Comparison of ENCODE assay signal across 8 cellular contexts in genomic region chr10:71383972-71384687, GRCh38. TPM values are rescaled to one million over a fixed set of nuclear protein-coding genes. Genes with fewer than 3 reads are reported as not detected.
A peak's percentile ranks its signal among the peaks of the same experiment; 100 is the strongest.
DNase-seq lines count a peak whose midpoint lies in the region; ATAC-seq and TF ChIP-seq lines count a peak whose summit lies in the region.

No MANE protein-coding gene starts in this region.

- H3K36me3 Mint-ChIP-seq in CD14-positive monocyte, result no peaks in the 10 kb centered on the region
- no peaks in the 10 kb centered on the region for H3K36me3 Mint-ChIP-seq in endothelial cell (ENCODE audit: low read depth, unreplicated experiment)

- peak; percentile 58 for ATAC-seq in GM21381 (IDR thresholded peaks at IDR 0.05; ENCODE audit: unreplicated experiment)

- H3K9me3 Mint-ChIP-seq in CD14-positive monocyte, result no peaks in the 10 kb centered on the region
- no peaks in the 10 kb centered on the region for H3K9me3 Mint-ChIP-seq in endothelial cell (ENCODE audit: unreplicated experiment)

- intact Hi-C loops in CD14-positive monocyte (cut with micrococcal nuclease), result loop anchor here (2.0 to 10.0 kb wide), 3 partner anchors 187 to 308 kb away; no protein-coding TSS in a partner anchor

- TF ChIP-seq CTCF in CD14-positive monocyte (IDR thresholded peaks at IDR 0.05), result peak; percentile 94
- TF ChIP-seq CTCF in endothelial cell (IDR thresholded peaks at IDR 0.05; ENCODE audit: unreplicated experiment), result peak; percentile 96

- H3K27me3 Mint-ChIP-seq in CD14-positive monocyte (ENCODE audit: low read depth in 3 of 3) (peaks cover 0 to 4% (median 2%) of the 10 kb centered on the region in 3 donors), endothelial cell (ENCODE audit: unreplicated experiment) (no peaks in the 10 kb centered on the region)

- H3K27ac Mint-ChIP-seq in CD14-positive monocyte (peak overlapping the region in 4 of 7 donors; percentile 3 to 93 (median 61)), endothelial cell (ENCODE audit: unreplicated experiment) (no peak overlapping the region)

- peaks cover 24% of the 10 kb centered on the region for H3K4me1 Mint-ChIP-seq in CD14-positive monocyte
- H3K4me1 Mint-ChIP-seq in endothelial cell (ENCODE audit: unreplicated experiment), result peaks cover 3% of the 10 kb centered on the region

- H3K4me3 Mint-ChIP-seq in CD14-positive monocyte (no peak overlapping the region), endothelial cell (ENCODE audit: unreplicated experiment) (no peak overlapping the region)

- DNase-seq in CD14-positive monocyte (ENCODE audit: low spot score), result peak; percentile 65
- peak; percentile 84 for DNase-seq in NCI-H82 (lab: John Stamatoyannopoulos, UW)
- DNase-seq in activated CD8-positive, alpha-beta memory T cell treated with anti-CD3 and anti-CD28 coated beads for 48 hours (ENCODE audit: low read depth in 2 of 3, low spot score in 2 of 3), result peak; percentile 46 to 65 (median 57)
- DNase-seq in endothelial cell (ENCODE audit: low spot score), result peak; percentile 88
- peak; percentile 54 for DNase-seq in myocyte (ENCODE audit: low read depth)
- DNase-seq in stimulated activated CD8-positive, alpha-beta memory T cell treated with anti-CD3 and anti-CD28 coated beads, Interleukin-7, amount 100 ng/mL, for 4 hours (ENCODE audit: low read depth in 2 of 2), result peak; percentile 31 to 55
- no peak for DNase-seq in kidney glomerular epithelial cell (lab: John Stamatoyannopoulos, UW)

RNA-seq across cellular contexts. Expression of gene CDH23, which starts 12.6 kb away (rescaled TPM):
- 10 to 100 TPM in 1 of 2 donors, 1 to 10 TPM in 1; 8.2 to 10.5 TPM for polyA plus RNA-seq in CD14-positive monocyte
- total RNA-seq in endothelial cell (ENCODE audit: unreplicated experiment) (0.54 TPM), myocyte (0.16 and 0.40 TPM in 2 replicates)
- polyA plus RNA-seq in myocyte (2012), result 0.05 TPM
